ENCODE assay signal across 8 cellular contexts in the genomic region with DNA sequence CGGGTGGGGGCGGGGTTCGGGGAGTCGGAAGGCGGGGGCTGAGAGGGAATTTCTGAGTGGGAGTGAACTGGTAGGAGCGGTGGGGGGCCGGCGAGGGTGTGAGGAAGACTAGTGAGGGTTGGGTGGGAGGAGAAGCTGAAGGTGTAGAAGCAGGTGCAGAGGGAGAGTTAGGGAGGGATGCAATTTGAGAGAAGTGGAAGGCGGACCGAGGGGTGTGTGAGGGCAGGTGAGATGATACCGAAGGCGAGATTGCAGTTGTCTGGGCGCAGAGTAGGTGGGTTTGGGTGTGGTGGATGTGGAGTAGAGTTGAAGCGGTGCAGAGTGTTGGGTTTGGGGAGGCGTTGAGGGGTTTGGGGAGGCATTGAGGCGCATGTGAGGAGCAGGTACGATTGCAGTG. TPM values are rescaled to one million over a fixed set of nuclear protein-coding genes. Genes with fewer than 3 reads are reported as not detected.
DNase-seq lines count a peak whose midpoint lies in the region; ATAC-seq and TF ChIP-seq lines count a peak whose summit lies in the region.

No MANE protein-coding gene starts in this region.

- in situ Hi-C loops in astrocyte of the cerebellum (cut with HindIII; ENCODE audit: low sequenced_read_pairs) (no loop called here), ACHN (cut with HindIII; ENCODE audit: low pct_ligation_motif_present, low pct_unique_long_range_greater_than_20kb, low sequenced_read_pairs) (no loop called here)

- H3K4me2 ChIP-seq in BLaER1 treated with 17β-estradiol and CSF1 and Interleukin-3, amounts not matched to agents 10 nM and 100 nM: peak overlapping the region; percentile 74 to 96 (median 84)

- 16 to 20% methylated on average over 10 to 14 of the region's 17 CpGs for WGBS in mesodermal cell (ENCODE audit: insufficient coverage in 2 of 2), 2 experiments

- ATAC-seq in HG02610 (IDR thresholded peaks at IDR 0.05; ENCODE audit: unreplicated experiment) (peak; percentile 1), HG03565 (IDR thresholded peaks at IDR 0.05; ENCODE audit: unreplicated experiment) (no peak), HG03457 (IDR thresholded peaks at IDR 0.05; ENCODE audit: unreplicated experiment) (no peak)

- peaks cover 0 to 37% (median 9%) of the 10 kb centered on the region in 11 experiments; a peak in 8 of 22 replicates for H4K20me1 ChIP-seq in BLaER1 treated with 17β-estradiol and CSF1 and Interleukin-3, amounts not matched to agents 10 nM and 100 nM

- H3K4me1 ChIP-seq in BLaER1 treated with 17β-estradiol and CSF1 and Interleukin-3, amounts not matched to agents 10 nM and 100 nM: peaks cover 22 to 53% (median 29%) of the 10 kb centered on the region in 10 experiments
- H3K4me1 ChIP-seq in mesodermal cell (ENCODE audit: control insufficient read depth, insufficient read depth, low read length, poor library complexity, severe bottlenecking): peaks cover 7% of the 10 kb centered on the region

- no peak for TF ChIP-seq CTCF in astrocyte of the cerebellum (IDR thresholded peaks at IDR 0.05; ENCODE audit: low read depth, low read length, missing control alignments)

- 0 out of 22 replicates have a peak, but pooled peaks cover 0 to 4% (median 0%) of the 10 kb centered on the region in 11 experiments for H3K9me3 ChIP-seq in BLaER1 treated with 17β-estradiol and CSF1 and Interleukin-3, amounts not matched to agents 10 nM and 100 nM (replicated peaks in 1 of 11)
- no peaks in the 10 kb centered on the region for H3K9me3 ChIP-seq in mesodermal cell (ENCODE audit: control insufficient read depth, low read length)

- H3K36me3 ChIP-seq in BLaER1 treated with 17β-estradiol and CSF1 and Interleukin-3, amounts not matched to agents 10 nM and 100 nM: peaks cover 0 to 12% (median 5%) of the 10 kb centered on the region in 11 experiments; a peak in 6 of 22 replicates
- H3K36me3 ChIP-seq in mesodermal cell (ENCODE audit: control insufficient read depth, insufficient read depth, low read length): no peaks in the 10 kb centered on the region

- H3K27ac ChIP-seq in BLaER1 treated with 17β-estradiol and CSF1 and Interleukin-3, amounts not matched to agents 10 nM and 100 nM: peak overlapping the region in 7 of 11 experiments; percentile 22 to 62 (median 47); a peak in 10 of 22 replicates
- no peak overlapping the region for H3K27ac ChIP-seq in mesodermal cell (ENCODE audit: low read depth, low read length, severe bottlenecking)

- H3K4me3 ChIP-seq in BLaER1 treated with 17β-estradiol and CSF1 and Interleukin-3, amounts not matched to agents 10 nM and 100 nM: peak overlapping the region; percentile 57 to 91 (median 65)
- H3K4me3 ChIP-seq in astrocyte of the cerebellum (ENCODE audit: low read depth, low read length): peak overlapping the region; percentile 60
- H3K4me3 ChIP-seq in mesodermal cell (ENCODE audit: extremely low read depth, insufficient read depth, low read length, poor library complexity, severe bottlenecking): peak overlapping the region; percentile 88

- DNase-seq in astrocyte of the cerebellum (ENCODE audit: low read depth) (no peak), ACHN (no peak)
- DNase-seq in stimulated activated CD4-positive, alpha-beta T cell treated with anti-CD3 and anti-CD28 coated beads, Interleukin-1b, Interleukin-23, amount 100 ng/mL, for 48 hours: no peak

- H3K9ac ChIP-seq in BLaER1 treated with 17β-estradiol and CSF1 and Interleukin-3, amounts not matched to agents 10 nM and 100 nM: peak overlapping the region; percentile 28 to 93 (median 63); a peak in 17 of 22 replicates

- H3K27me3 ChIP-seq in BLaER1 treated with 17β-estradiol and CSF1 and Interleukin-3, amounts not matched to agents 10 nM and 100 nM: no peaks in the 10 kb centered on the region

RNA-seq across cellular contexts. Expression of a gene that starts 0.6 kb away (rescaled TPM):
- polyA plus RNA-seq in mesodermal cell (2013, experiment 1 of 2): 9.3 TPM
- 10.6 TPM for polyA plus RNA-seq in mesodermal cell (2013, experiment 2 of 2)
